Comparison of ENCODE assay signal across 26 cellular contexts in the genomic region with DNA sequence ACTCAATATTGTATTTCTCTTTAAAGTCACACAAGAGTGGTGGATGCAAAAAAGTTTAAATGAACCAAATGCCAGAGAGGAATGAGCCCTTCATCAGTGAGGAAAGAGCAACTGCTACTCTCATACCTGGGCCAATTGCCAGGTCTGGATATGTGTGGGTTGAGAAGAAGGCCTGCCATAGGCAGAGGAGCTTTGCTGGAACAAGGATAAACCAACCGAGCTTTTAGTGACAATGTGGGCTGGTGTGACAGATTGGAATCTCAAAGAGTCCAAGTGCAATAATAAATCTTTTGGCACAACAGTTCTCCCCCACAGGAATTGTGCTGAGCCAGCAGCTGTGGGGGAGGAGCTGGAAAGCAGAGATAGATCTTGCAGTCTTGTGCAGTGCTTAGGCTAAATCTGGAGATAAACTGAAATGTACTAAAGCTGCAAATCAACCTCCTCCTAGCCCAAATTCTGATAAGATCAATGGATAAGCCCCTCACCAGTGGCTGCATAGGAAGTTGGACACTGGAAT.
"Had no signal": no experiment of that assay in that cellular context is flagged by ENCODE, and none has a peak within 500 bp of the region (broad histone marks: within the 10 kb centered on the region; RNA-seq: fewer than 3 reads in every experiment).

No MANE protein-coding gene starts in this region.

- FAIRE-seq: endometrium had no signal

- DNase-seq: cortex of kidney; effector memory CD8-positive, alpha-beta T cell; erythroblast; esophagus squamous epithelium; foreskin melanocyte; glutamatergic neuron; heart right ventricle; hippocampal formation; islet precursor cell; kidney glomerular epithelial cell; left colon; naive B cell; sigmoid colon; spleen; stimulated activated CD4-positive, alpha-beta T cell treated with anti-CD3 and anti-CD28 coated beads, Interleukin-4, amount 100 ng/mL, for 4 hours; stimulated activated naive CD8-positive, alpha-beta T cell treated with anti-CD3 and anti-CD28 coated beads, Interleukin-15, Interleukin-2, amounts not matched to agents 100 U/mL and 50 U/mL, for 24 hours; substantia nigra; testis; tibial artery had no signal

- H3K4me2 ChIP-seq: neural progenitor cell had no signal

- H3K27me3 ChIP-seq: neural progenitor cell, sigmoid colon, testis, tibial artery had no signal

- H3K4me3 ChIP-seq: esophagus squamous epithelium, heart right ventricle, lung, neural progenitor cell, sigmoid colon, skin epidermis, spleen, testis, tibial artery had no signal

- H2AFZ ChIP-seq: neural progenitor cell, parathyroid adenoma had no signal

- ATAC-seq: effector memory CD8-positive, alpha-beta T cell; heart right ventricle; left colon; natural killer cell treated with Interleukin-12 subunit alpha and Interleukin-12 subunit beta and Interleukin-15 and Interleukin-18, amount 100 ng/mL, for 72 hours; stimulated activated memory B cell treated with anti-CD40 and anti-IgM and Interleukin-4, amounts not matched to agents 10 μg/mL and 1 μg/mL and 100 μg/mL, for 72 hours; stimulated activated naive CD8-positive, alpha-beta T cell treated with anti-CD3 and anti-CD28 coated beads, Interleukin-15, Interleukin-2, amounts not matched to agents 100 U/mL and 50 U/mL, for 24 hours had no signal

- H3K9ac ChIP-seq: neural progenitor cell, parathyroid adenoma had no signal

- H3K79me2 ChIP-seq: parathyroid adenoma had no signal

- H3K9me3 ChIP-seq: testis had no signal

- H3K36me3 ChIP-seq: esophagus squamous epithelium, heart right ventricle, neural progenitor cell, sigmoid colon, spleen, tibial artery had no signal

- H3K4me1 ChIP-seq: esophagus squamous epithelium, heart right ventricle, neural progenitor cell, parathyroid adenoma, sigmoid colon, spleen, testis, tibial artery had no signal

- H3K27ac ChIP-seq: esophagus squamous epithelium, heart right ventricle, neural progenitor cell, parathyroid adenoma, sigmoid colon, skin epidermis, spleen, testis, tibial artery had no signal
